ENCODE assay signal across 19 cellular contexts in the genomic region with DNA sequence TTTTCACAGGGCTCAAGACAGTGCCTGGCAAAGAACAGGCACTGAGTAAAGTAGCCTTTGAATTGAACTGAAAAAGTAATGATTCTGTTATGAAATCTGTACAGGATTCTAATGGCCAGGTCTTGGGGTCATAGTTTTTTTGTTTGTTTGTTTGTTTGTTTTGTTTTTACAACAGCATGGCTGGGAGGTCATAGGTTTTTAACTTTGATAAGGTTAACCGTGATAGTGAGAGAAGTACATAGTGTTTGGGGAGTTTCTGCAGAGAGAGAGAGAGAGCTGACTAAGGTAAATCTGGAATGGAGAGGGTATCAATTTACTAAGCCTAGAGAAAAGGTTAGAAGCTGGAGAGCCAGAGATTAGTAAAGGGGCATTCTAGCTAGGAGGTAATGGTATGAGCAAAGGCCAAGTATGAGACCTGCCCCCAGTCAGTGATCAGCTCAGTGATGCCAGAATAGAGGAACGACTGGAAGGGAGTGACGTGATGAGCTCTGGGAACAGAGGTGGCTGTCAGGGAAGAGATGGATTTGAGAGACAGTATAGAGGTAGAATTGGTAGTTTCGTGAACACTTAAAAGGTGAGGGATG. TPM values are rescaled to one million over a fixed set of nuclear protein-coding genes. Genes with fewer than 3 reads are reported as not detected.
A peak's percentile ranks its signal among the peaks of the same experiment; 100 is the strongest.
DNase-seq lines count a peak whose midpoint lies in the region; ATAC-seq and TF ChIP-seq lines count a peak whose summit lies in the region.
"Had no signal": no experiment of that assay in that cellular context is flagged by ENCODE, and none has a peak within 500 bp of the region (broad histone marks: within the 10 kb centered on the region; RNA-seq: fewer than 3 reads in every experiment).

No MANE protein-coding gene starts in this region.

- no peaks in the 10 kb centered on the region for H3K9me3 ChIP-seq in endodermal cell (ENCODE audit: control insufficient read depth, low read length)
- H3K9me3 ChIP-seq: right atrium auricular region had no signal

- peaks cover 54% of the 10 kb centered on the region for H3K4me1 Mint-ChIP-seq in activated T-cell treated with anti-CD3 and anti-CD28 coated beads, Interleukin-2, amount 50 U/mL, for 72 hours (ENCODE audit: low read depth)
- peaks cover 56% of the 10 kb centered on the region for H3K4me1 Mint-ChIP-seq in activated CD4-positive, alpha-beta memory T cell treated with anti-CD3 and anti-CD28 coated beads for 36 hours (ENCODE audit: low read depth)
- H3K4me1 Mint-ChIP-seq in endodermal cell (peaks cover 5% of the 10 kb centered on the region), osteocyte (ENCODE audit: unreplicated experiment) (no peaks in the 10 kb centered on the region)

- no peak overlapping the region for H3K4me3 ChIP-seq in endodermal cell (ENCODE audit: low read length)
- H3K4me3 ChIP-seq: GM23248, right atrium auricular region had no signal

- no peaks in the 10 kb centered on the region for H3K27me3 Mint-ChIP-seq in activated T-cell treated with anti-CD3 and anti-CD28 coated beads, Interleukin-2, amount 50 U/mL, for 72 hours (ENCODE audit: low read depth)
- H3K27me3 Mint-ChIP-seq in activated CD4-positive, alpha-beta memory T cell treated with anti-CD3 and anti-CD28 coated beads for 36 hours, result no peaks in the 10 kb centered on the region
- H3K27me3 Mint-ChIP-seq in endodermal cell (ENCODE audit: insufficient read depth) (no peaks in the 10 kb centered on the region), osteocyte (ENCODE audit: unreplicated experiment) (no peaks in the 10 kb centered on the region)

- intact Hi-C loops in activated CD4-positive, alpha-beta memory T cell treated with anti-CD3 and anti-CD28 coated beads for 36 hours (cut with micrococcal nuclease), result loop anchor here (1.0 kb wide), 1 partner anchor 25 kb away; no protein-coding TSS in a partner anchor

- H3K27me3 ChIP-seq in endodermal cell (ENCODE audit: control insufficient read depth, insufficient read depth, low read length, poor library complexity, severe bottlenecking), result no peaks in the 10 kb centered on the region
- H3K27me3 ChIP-seq: right atrium auricular region had no signal

- no peak for DNase-seq in activated T-cell treated with anti-CD3 and anti-CD28 coated beads, Interleukin-2, amount 50 U/mL, for 72 hours
- DNase-seq in activated T-cell treated with anti-CD3 and anti-CD28 coated beads for 4 hours (no peak), endodermal cell (no peak), osteocyte (ENCODE audit: extremely low spot score, unreplicated experiment) (no peak), NCI-H526 (lab: John Stamatoyannopoulos, UW) (no peak), DMS 273 (lab: John Stamatoyannopoulos, UW; ENCODE audit: unreplicated experiment) (no peak), epidermal melanocyte (ENCODE audit: insufficient read length, low spot score) (no peak)
- no peak for DNase-seq in activated CD4-positive, alpha-beta memory T cell treated with anti-CD3 and anti-CD28 coated beads for 36 hours
- DNase-seq: activated CD8-positive, alpha-beta memory T cell treated with anti-CD3 and anti-CD28 coated beads for 24 hours; activated gamma-delta T cell treated with Interleukin-2 at 50 U/mL for 16 hours; dermis blood vessel endothelial cell; EL; foreskin melanocyte; GM23248; NCI-H187; NCI-H226; occipital lobe; stimulated activated naive CD4-positive, alpha-beta T cell treated with Interleukin-2 at 50 U/mL for 16 hours had no signal

- 92% methylated on average over 4 of the region's 4 CpGs for WGBS in endodermal cell (ENCODE audit: insufficient coverage in 1 of 2, insufficient read length in 1 of 2), 2 experiments

- H3K9ac ChIP-seq in endodermal cell (ENCODE audit: extremely low read depth, low read length, poor library complexity, severe bottlenecking), result peak overlapping the region; percentile 12
- H3K9ac ChIP-seq: GM23248 had no signal

- H3K36me3 Mint-ChIP-seq in activated T-cell treated with anti-CD3 and anti-CD28 coated beads, Interleukin-2, amount 50 U/mL, for 72 hours (ENCODE audit: insufficient read depth in 2 of 2), result peaks cover 29 to 66% of the 10 kb centered on the region in 2 donors
- H3K36me3 Mint-ChIP-seq in activated CD4-positive, alpha-beta memory T cell treated with anti-CD3 and anti-CD28 coated beads for 36 hours, result peaks cover 77% of the 10 kb centered on the region
- H3K36me3 Mint-ChIP-seq in endodermal cell (ENCODE audit: low read depth) (peaks cover 90% of the 10 kb centered on the region), osteocyte (ENCODE audit: unreplicated experiment) (peaks cover 83% of the 10 kb centered on the region)

- ATAC-seq in activated T-cell treated with anti-CD3 and anti-CD28 coated beads, Interleukin-2, amount 50 U/mL, for 72 hours (replicated peaks in 1 of 2), result peak; percentile 53 to 76

- peak overlapping the region in 1 of 2 donors; percentile 47 for H3K4me3 Mint-ChIP-seq in activated T-cell treated with anti-CD3 and anti-CD28 coated beads, Interleukin-2, amount 50 U/mL, for 72 hours
- H3K4me3 Mint-ChIP-seq in activated CD4-positive, alpha-beta memory T cell treated with anti-CD3 and anti-CD28 coated beads for 36 hours, result no peak overlapping the region
- H3K4me3 Mint-ChIP-seq in endodermal cell (no peak overlapping the region), osteocyte (ENCODE audit: unreplicated experiment) (no peak overlapping the region)

- no peak for TF ChIP-seq CTCF in endodermal cell (conservative IDR thresholded peaks at IDR 0.05)
- no peak for TF ChIP-seq CTCF in osteocyte (IDR thresholded peaks at IDR 0.05)

- H3K27ac Mint-ChIP-seq in activated T-cell treated with anti-CD3 and anti-CD28 coated beads, Interleukin-2, amount 50 U/mL, for 72 hours, result peak overlapping the region; percentile 88
- H3K27ac Mint-ChIP-seq in activated CD4-positive, alpha-beta memory T cell treated with anti-CD3 and anti-CD28 coated beads for 36 hours, result peak overlapping the region; percentile 86
- peak overlapping the region; percentile 1 for H3K27ac Mint-ChIP-seq in endodermal cell
- peak overlapping the region; percentile 39 for H3K27ac Mint-ChIP-seq in osteocyte (ENCODE audit: unreplicated experiment)

- CTCF ChIA-PET in activated CD4-positive, alpha-beta memory T cell treated with anti-CD3 and anti-CD28 coated beads for 36 hours (lab: Charles Lee), result interaction anchor here (2.9 kb wide), 1 partner anchor 25 kb away, joined by 11 read pairs; no protein-coding TSS in a partner anchor

- no peaks in the 10 kb centered on the region for H3K9me3 Mint-ChIP-seq in activated T-cell treated with anti-CD3 and anti-CD28 coated beads, Interleukin-2, amount 50 U/mL, for 72 hours
- H3K9me3 Mint-ChIP-seq in activated CD4-positive, alpha-beta memory T cell treated with anti-CD3 and anti-CD28 coated beads for 36 hours, result no peaks in the 10 kb centered on the region
- H3K9me3 Mint-ChIP-seq in endodermal cell (no peaks in the 10 kb centered on the region), osteocyte (ENCODE audit: unreplicated experiment) (no peaks in the 10 kb centered on the region)

- no peak overlapping the region for H3K27ac ChIP-seq in endodermal cell (ENCODE audit: low read depth, low read length)
- H3K27ac ChIP-seq: GM23248, right atrium auricular region had no signal

- peaks cover 96% of the 10 kb centered on the region for H3K36me3 ChIP-seq in endodermal cell (ENCODE audit: control insufficient read depth, insufficient read depth, low read length)

- H3K4me1 ChIP-seq in endodermal cell (ENCODE audit: control insufficient read depth, insufficient read depth, low read length), result peaks cover 4% of the 10 kb centered on the region
- H3K4me1 ChIP-seq: right atrium auricular region had no signal

- POLR2A ChIA-PET in activated CD4-positive, alpha-beta memory T cell treated with anti-CD3 and anti-CD28 coated beads for 36 hours (lab: Charles Lee), result no interaction called here

RNA-seq across cellular contexts. Expression of gene XRCC5, which starts 25.9 kb away (rescaled TPM):
- total RNA-seq in activated T-cell treated with anti-CD3 and anti-CD28 coated beads, Interleukin-2, amount 50 U/mL, for 72 hours, result 100 to 1,000 TPM; 300 to 324 TPM
- total RNA-seq in activated CD4-positive, alpha-beta memory T cell treated with anti-CD3 and anti-CD28 coated beads for 36 hours, result 100 to 1,000 TPM; 510 to 515 TPM
- total RNA-seq in endodermal cell, result 100 to 1,000 TPM; 492 to 493 TPM
- 367 TPM for polyA plus RNA-seq in endodermal cell (2013, experiment 1 of 2)
- polyA plus RNA-seq in endodermal cell (2013, experiment 2 of 2), result 349 TPM
- 224 and 234 TPM in 2 replicates for total RNA-seq in osteocyte

RNA-seq across cellular contexts. Expression of gene TMEM169, which starts 53.3 kb away (rescaled TPM):
- total RNA-seq in activated T-cell treated with anti-CD3 and anti-CD28 coated beads, Interleukin-2, amount 50 U/mL, for 72 hours, result 1 to 10 TPM; 1.6 TPM
- 1 to 10 TPM; 2.0 to 2.7 TPM for total RNA-seq in activated CD4-positive, alpha-beta memory T cell treated with anti-CD3 and anti-CD28 coated beads for 36 hours
- 1 to 10 TPM; 1.1 to 3.8 TPM for total RNA-seq in endodermal cell
- 22.4 TPM for polyA plus RNA-seq in endodermal cell (2013, experiment 1 of 2)
- 22.4 TPM for polyA plus RNA-seq in endodermal cell (2013, experiment 2 of 2)
- 1.5 and 2.3 TPM in 2 replicates for total RNA-seq in osteocyte

RNA-seq across cellular contexts. Expression of gene PECR, which starts 53.4 kb away (rescaled TPM):
- 10 to 100 TPM; 28.4 to 29.7 TPM for total RNA-seq in activated T-cell treated with anti-CD3 and anti-CD28 coated beads, Interleukin-2, amount 50 U/mL, for 72 hours
- total RNA-seq in activated CD4-positive, alpha-beta memory T cell treated with anti-CD3 and anti-CD28 coated beads for 36 hours, result 10 to 100 TPM; 23.3 to 27.6 TPM
- total RNA-seq in endodermal cell, result 10 to 100 TPM; 12.5 to 17.0 TPM
- 11.9 TPM for polyA plus RNA-seq in endodermal cell (2013, experiment 1 of 2)
- 10.2 TPM for polyA plus RNA-seq in endodermal cell (2013, experiment 2 of 2)
- 6.6 and 9.0 TPM in 2 replicates for total RNA-seq in osteocyte

Comparison
In these comparisons a context has a peak if more than half of its experiments do, and no peak if none do; other contexts are left out.
1. H3K27ac Mint-ChIP-seq: peak in every context shown above with its lines; median percentile 88 in activated T-cell treated with anti-CD3 and anti-CD28 coated beads, Interleukin-2, amount 50 U/mL, for 72 hours; 86 in activated CD4-positive, alpha-beta memory T cell treated with anti-CD3 and anti-CD28 coated beads for 36 hours; 39 in osteocyte; 1 in endodermal cell.